ENCODE assay signal across 8 cellular contexts in genomic region chr17:6473128-6473767, GRCh38. TPM values are rescaled to one million over a fixed set of nuclear protein-coding genes. Genes with fewer than 3 reads are reported as not detected.
DNase-seq lines count a peak whose midpoint lies in the region; ATAC-seq, FAIRE-seq and TF ChIP-seq lines count a peak whose summit lies in the region.

No MANE protein-coding gene starts in this region.

- peaks cover 6% of the 10 kb centered on the region for H3K4me1 Mint-ChIP-seq in Caco-2 (ENCODE audit: low read depth, unreplicated experiment)

- no peak for FAIRE-seq in urothelium cell line (lab: Jason Lieb, UNC)

- no peaks in the 10 kb centered on the region for H3K36me3 Mint-ChIP-seq in Caco-2 (ENCODE audit: insufficient read depth, unreplicated experiment)
- no peaks in the 10 kb centered on the region for H3K36me3 Mint-ChIP-seq in activated naive CD4-positive, alpha-beta T cell treated with anti-CD3 and anti-CD28 coated beads, Interleukin-2, amount 50 U/mL, for 72 hours

- no peaks in the 10 kb centered on the region for H3K27me3 ChIP-seq in Caco-2 (replicated peaks; ENCODE audit: control insufficient read depth, insufficient read depth, low read length)

- no peaks in the 10 kb centered on the region for H3K9me3 Mint-ChIP-seq in Caco-2 (ENCODE audit: unreplicated experiment)
- H3K9me3 Mint-ChIP-seq in activated naive CD4-positive, alpha-beta T cell treated with anti-CD3 and anti-CD28 coated beads, Interleukin-2, amount 50 U/mL, for 72 hours, result no peaks in the 10 kb centered on the region

- TF ChIP-seq CTCF in Caco-2 (IDR thresholded peaks at IDR 0.05; ENCODE audit: insufficient read depth in 1 of 2, low read depth in 1 of 2, low read length in 1 of 2, severe bottlenecking in 1 of 2, unreplicated experiment in 1 of 2), result peak; percentile 74 to 78

- H3K4me3 Mint-ChIP-seq in Caco-2 (ENCODE audit: unreplicated experiment), result no peak overlapping the region

- H3K4me3 ChIP-seq in Caco-2 (ENCODE audit: low read depth, low read length), result no peak overlapping the region

- peaks cover 3% of the 10 kb centered on the region for H3K27me3 Mint-ChIP-seq in Caco-2 (ENCODE audit: insufficient read depth, unreplicated experiment)

- peak; percentile 68 to 70 for DNase-seq in Caco-2
- peak; percentile 90 for DNase-seq in HuH-7 (ENCODE audit: low spot score)
- peak; percentile 79 for DNase-seq in SK-N-DZ (ENCODE audit: low spot score)
- peak; percentile 68 to 78 for DNase-seq in activated naive CD4-positive, alpha-beta T cell treated with anti-CD3 and anti-CD28 coated beads, Interleukin-2, amount 50 U/mL, for 72 hours (ENCODE audit: low spot score in 2 of 2)
- peak; percentile 52 to 90 (median 82) for DNase-seq in head of caudate nucleus
- DNase-seq in posterior cingulate gyrus, result peak; percentile 59 to 97 (median 85)
- peak; percentile 78 for DNase-seq in urothelium cell line (ENCODE audit: low spot score)
- DNase-seq in KG1 (lab: John Stamatoyannopoulos, UW), result no peak

- H3K27ac Mint-ChIP-seq in Caco-2 (ENCODE audit: unreplicated experiment), result peak overlapping the region; percentile 17
- H3K27ac Mint-ChIP-seq in activated naive CD4-positive, alpha-beta T cell treated with anti-CD3 and anti-CD28 coated beads, Interleukin-2, amount 50 U/mL, for 72 hours, result no peak overlapping the region

- no peaks in the 10 kb centered on the region for H3K36me3 ChIP-seq in Caco-2 (ENCODE audit: control insufficient read depth, insufficient read depth, low read length)

- CTCF ChIA-PET in Caco-2 (lab: Charles Lee), result interaction anchor here (0.6 to 1.6 kb wide), 6 partner anchors 25 to 175 kb away, joined by 3 to 5 read pairs (median 3); no protein-coding TSS in a partner anchor

- ATAC-seq in activated naive CD4-positive, alpha-beta T cell treated with anti-CD3 and anti-CD28 coated beads, Interleukin-2, amount 50 U/mL, for 72 hours, result peak; percentile 76 to 78

- no peaks in the 10 kb centered on the region for H3K4me1 ChIP-seq in Caco-2

- H3K9me3 ChIP-seq in Caco-2, result no peaks in the 10 kb centered on the region

- no TSS peak for BruUV-seq in Caco-2 (replicated peaks; lab: Mats Ljungman, UMichigan)

- POLR2A ChIA-PET in Caco-2 (lab: Charles Lee), result no interaction called here

- intact Hi-C loops in Caco-2 (cut with micrococcal nuclease; ENCODE audit: unreplicated experiment), result loop anchor here (5.0 to 10.0 kb wide), 2 partner anchors 92 to 169 kb away; partner anchors contain the start of genes KIAA0753 and TXNDC17
- intact Hi-C loops in head of caudate nucleus (cut with DNase I), result no loop called here
- intact Hi-C loops in posterior cingulate gyrus (cut with DNase I), result loop anchor here (10.0 kb wide), 1 partner anchor 172 kb away; the partner anchor contains the start of genes KIAA0753 and TXNDC17

RNA-seq across cellular contexts. Expression of gene PIMREG, which starts 29.0 kb away (rescaled TPM):
- 15.8 and 15.9 TPM in 2 replicates for total RNA-seq in Caco-2 (2022)
- polyA plus RNA-seq in SK-N-DZ (2014; cell fraction: cytosol; rRNA removed), result 446 and 481 TPM in 2 replicates
- polyA plus RNA-seq in SK-N-DZ (2014; cell fraction: nucleus; rRNA removed), result 381 and 425 TPM in 2 replicates
- 10 to 100 TPM; 13.0 to 13.1 TPM for total RNA-seq in activated naive CD4-positive, alpha-beta T cell treated with anti-CD3 and anti-CD28 coated beads, Interleukin-2, amount 50 U/mL, for 72 hours

RNA-seq across cellular contexts. Expression of gene AIPL1, which starts 38.3 kb away (rescaled TPM):
- total RNA-seq in Caco-2 (2022), result not detected in 2 replicates
- not detected in 2 replicates for polyA plus RNA-seq in SK-N-DZ (2014; cell fraction: cytosol; rRNA removed)
- 0.31 TPM in 1 of 2 replicates, not detected in the other for polyA plus RNA-seq in SK-N-DZ (2014; cell fraction: nucleus; rRNA removed)
- total RNA-seq in activated naive CD4-positive, alpha-beta T cell treated with anti-CD3 and anti-CD28 coated beads, Interleukin-2, amount 50 U/mL, for 72 hours, result not detected
